In the genomic region with DNA sequence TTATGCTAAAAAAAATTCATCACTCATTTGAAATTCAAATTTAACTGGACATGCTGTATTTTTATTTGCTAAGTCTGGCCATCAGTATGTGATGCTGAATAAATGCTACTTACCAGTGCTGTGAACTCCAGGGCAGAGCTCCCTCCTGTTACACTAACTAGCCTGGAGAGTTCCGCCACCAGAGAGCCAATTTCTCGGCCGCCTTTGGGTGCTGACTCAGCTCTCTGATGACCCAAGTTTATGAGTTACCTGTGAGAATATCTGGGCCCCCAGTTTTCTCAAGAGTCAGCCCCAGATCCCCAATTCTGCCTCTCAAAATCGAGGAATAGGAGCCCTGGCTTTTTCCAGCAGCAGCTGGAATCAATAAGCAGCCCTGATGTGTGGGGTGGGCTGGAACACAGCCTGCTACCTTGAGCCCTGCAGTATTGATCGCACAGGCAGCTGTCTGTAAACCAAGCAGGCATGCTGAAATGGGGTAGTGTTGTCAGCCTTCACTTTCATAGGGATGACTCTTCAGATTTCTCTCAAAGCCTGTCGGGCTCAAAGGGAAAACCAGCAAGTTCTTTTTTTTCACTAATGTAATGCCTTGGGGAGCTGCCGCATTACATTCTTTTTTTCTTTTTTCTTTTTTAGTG, we compare ENCODE assay signal across 22 cellular contexts.
DNase-seq lines count a peak whose midpoint lies in the region; ATAC-seq and TF ChIP-seq lines count a peak whose summit lies in the region.
"Had no signal": no experiment of that assay in that cellular context is flagged by ENCODE, and none has a peak within 500 bp of the region (broad histone marks: within the 10 kb centered on the region; RNA-seq: fewer than 3 reads in every experiment).

No MANE protein-coding gene starts in this region.

- no peaks in the 10 kb centered on the region for H3K9me3 Mint-ChIP-seq in T-helper 2 cell treated with Interferon-gamma antibody and Interleukin-4, amounts not matched to agents 5 μg/mL and 100 μg/mL, for 36 hours
- H3K9me3 Mint-ChIP-seq: activated CD8-positive, alpha-beta T cell treated with anti-CD3 and anti-CD28 coated beads for 36 hours; central memory CD8-positive, alpha-beta T cell had no signal

- no peaks in the 10 kb centered on the region for H3K4me1 Mint-ChIP-seq in T-helper 2 cell treated with Interferon-gamma antibody and Interleukin-4, amounts not matched to agents 5 μg/mL and 100 μg/mL, for 36 hours (ENCODE audit: low read depth)
- H3K4me1 Mint-ChIP-seq: central memory CD8-positive, alpha-beta T cell had no signal

- H3K27ac ChIP-seq in right lobe of liver, result no peak overlapping the region
- no peak overlapping the region for H3K27ac ChIP-seq in brain microvascular endothelial cell
- H3K27ac ChIP-seq: C4-2B, neutrophil, SK-N-MC had no signal

- no peaks in the 10 kb centered on the region for H3K27me3 ChIP-seq in right lobe of liver
- no peaks in the 10 kb centered on the region for H3K27me3 ChIP-seq in brain microvascular endothelial cell (replicated peaks)
- H3K27me3 ChIP-seq: neutrophil had no signal

- TF ChIP-seq CTCF in choroid plexus epithelial cell (conservative IDR thresholded peaks at IDR 0.05; ENCODE audit: low read depth, low read length) (no peak), right lobe of liver (IDR thresholded peaks at IDR 0.05) (no peak), brain microvascular endothelial cell (IDR thresholded peaks at IDR 0.05; ENCODE audit: low read depth, low read length, missing control alignments) (no peak)

- H3K27ac Mint-ChIP-seq in T-helper 2 cell treated with Interferon-gamma antibody and Interleukin-4, amounts not matched to agents 5 μg/mL and 100 μg/mL, for 36 hours, result no peak overlapping the region
- H3K27ac Mint-ChIP-seq: activated CD8-positive, alpha-beta T cell treated with anti-CD3 and anti-CD28 coated beads for 36 hours had no signal

- no peaks in the 10 kb centered on the region for H3K36me3 ChIP-seq in right lobe of liver
- no peaks in the 10 kb centered on the region for H3K36me3 ChIP-seq in brain microvascular endothelial cell (replicated peaks)
- H3K36me3 ChIP-seq: neutrophil had no signal

- H3K4me3 Mint-ChIP-seq in T-helper 2 cell treated with Interferon-gamma antibody and Interleukin-4, amounts not matched to agents 5 μg/mL and 100 μg/mL, for 36 hours, result no peak overlapping the region
- H3K4me3 Mint-ChIP-seq: activated CD8-positive, alpha-beta T cell treated with anti-CD3 and anti-CD28 coated beads for 36 hours; central memory CD8-positive, alpha-beta T cell had no signal

- WGBS in right lobe of liver (ENCODE audit: insufficient coverage, low coverage, low lambda C conversion rate, missing lambda C conversion rate), result 26% methylated on average over 7 of the region's 7 CpGs

- peak; percentile 28 for DNase-seq in NCI-H82 (lab: John Stamatoyannopoulos, UW)
- DNase-seq in NCI-H82 treated with DMSO at 0.1 percent for 48 hours (lab: John Stamatoyannopoulos, UW; ENCODE audit: unreplicated experiment), result no peak
- peak; percentile 11 for DNase-seq in choroid plexus epithelial cell (ENCODE audit: low read depth)
- DNase-seq in right lobe of liver, result peak; percentile 33 to 63 (median 60)
- DNase-seq in T-helper 2 cell treated with Interferon-gamma antibody and Interleukin-4, amounts not matched to agents 5 μg/mL and 100 μg/mL, for 36 hours (ENCODE audit: low spot score), result no peak
- no peak for DNase-seq in stimulated activated CD4-positive, alpha-beta T cell treated with anti-CD3 and anti-CD28 coated beads, Interleukin-15, amount 100 ng/mL, for 24 hours
- no peak for DNase-seq in brain microvascular endothelial cell
- DNase-seq in effector CD8-positive, alpha-beta T cell (lab: John Stamatoyannopoulos, UW), result no peak
- DNase-seq: activated CD8-positive, alpha-beta T cell treated with anti-CD3 and anti-CD28 coated beads for 36 hours; activated naive CD4-positive, alpha-beta T cell; effector CD4-positive, alpha-beta T cell; KG1; left colon; MV-4-11; NCI-H1930; NCI-H446 treated with DMSO at 0.1 percent for 48 hours; stimulated activated CD4-positive, alpha-beta T cell treated with anti-CD3 and anti-CD28 coated beads, Interleukin-12 subunit alpha, Interleukin-12 subunit beta, amount 100 ng/mL, for 4 hours; stimulated activated CD8-positive, alpha-beta memory T cell treated with anti-CD3 and anti-CD28 coated beads, Interleukin-4, amount 100 ng/mL, for 48 hours had no signal

- intact Hi-C loops in right lobe of liver (cut with DNase I), result no loop called here

- peak; percentile 82 to 96 (median 92) for ATAC-seq in right lobe of liver
- ATAC-seq: activated CD8-positive, alpha-beta T cell treated with anti-CD3 and anti-CD28 coated beads for 36 hours; left colon had no signal

- in situ Hi-C loops in brain microvascular endothelial cell (cut with HindIII; ENCODE audit: low pct_ligation_motif_present, low sequenced_read_pairs), result no loop called here

- no peaks in the 10 kb centered on the region for H3K36me3 Mint-ChIP-seq in T-helper 2 cell treated with Interferon-gamma antibody and Interleukin-4, amounts not matched to agents 5 μg/mL and 100 μg/mL, for 36 hours (ENCODE audit: low read depth)

- H3K9me3 ChIP-seq in right lobe of liver, result no peaks in the 10 kb centered on the region
- H3K9me3 ChIP-seq: neutrophil had no signal

- H3K4me3 ChIP-seq in choroid plexus epithelial cell (ENCODE audit: low read depth, low read length) (no peak overlapping the region), right lobe of liver (no peak overlapping the region), brain microvascular endothelial cell (ENCODE audit: low read depth, low read length) (no peak overlapping the region)
- H3K4me3 ChIP-seq: SK-N-MC had no signal

- H3K4me1 ChIP-seq in right lobe of liver, result no peaks in the 10 kb centered on the region

- H3K27me3 Mint-ChIP-seq in T-helper 2 cell treated with Interferon-gamma antibody and Interleukin-4, amounts not matched to agents 5 μg/mL and 100 μg/mL, for 36 hours (ENCODE audit: low read depth), result peaks cover 17% of the 10 kb centered on the region

- TF ChIP-seq POLR2A in right lobe of liver (IDR thresholded peaks at IDR 0.05), result no peak

Comparison
In these comparisons a context has a peak if more than half of its experiments do, and no peak if none do; other contexts are left out.
1. DNase-seq: peak in NCI-H82 (single experiment), choroid plexus epithelial cell (single experiment) and right lobe of liver (3 of 3); none in NCI-H82 treated with DMSO at 0.1 percent for 48 hours (single experiment), T-helper 2 cell treated with Interferon-gamma antibody and Interleukin-4, amounts not matched to agents 5 μg/mL and 100 μg/mL, for 36 hours (single experiment), stimulated activated CD4-positive, alpha-beta T cell treated with anti-CD3 and anti-CD28 coated beads, Interleukin-15, amount 100 ng/mL, for 24 hours (single experiment), brain microvascular endothelial cell (single experiment) and effector CD8-positive, alpha-beta T cell (single experiment).